1 cellular context compared by ENCODE assay signal in the genomic region with DNA sequence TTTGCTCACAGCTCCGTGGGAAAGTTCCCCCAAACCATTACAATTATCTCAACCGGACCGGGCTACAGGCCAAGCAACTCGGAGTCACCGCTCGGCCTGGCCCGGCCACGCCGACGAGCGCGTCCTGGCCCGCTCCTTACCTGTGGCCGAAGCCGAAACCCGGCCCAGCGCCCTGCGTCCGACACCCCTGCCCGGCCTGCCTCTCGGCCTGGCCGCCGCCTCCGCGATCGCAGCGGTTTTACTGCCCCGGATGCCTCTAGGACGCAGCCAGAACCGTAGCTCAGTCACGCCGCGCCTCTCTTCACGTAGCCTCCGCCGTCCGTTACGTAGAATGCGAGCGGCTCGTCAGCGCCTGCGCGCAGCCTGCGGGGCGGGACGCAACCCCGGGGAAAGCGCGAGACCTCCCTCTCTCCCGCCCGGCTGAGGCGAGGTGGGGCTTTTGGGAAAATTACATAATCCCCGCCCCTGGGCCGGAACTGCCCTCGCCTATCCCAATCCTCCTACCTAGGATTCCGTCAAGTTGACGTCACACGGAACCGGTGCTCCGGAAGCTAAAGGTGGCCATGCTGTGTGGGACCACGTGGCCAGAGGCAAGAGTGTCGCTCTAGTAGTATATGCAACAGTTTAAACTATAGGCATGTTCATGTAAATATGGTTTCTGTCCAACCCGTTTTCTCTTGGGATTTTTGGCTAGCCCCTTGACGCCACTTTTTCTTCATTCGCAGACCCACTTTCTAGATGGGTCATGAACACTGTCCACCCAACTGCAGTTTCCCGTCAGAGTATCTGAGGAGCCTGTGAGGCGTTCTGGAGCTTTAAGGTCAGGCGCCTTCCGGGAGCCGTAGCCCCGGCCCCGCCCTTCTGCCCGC.
TF ChIP-seq lines count a peak whose summit lies in the region.

A gene with protein sequence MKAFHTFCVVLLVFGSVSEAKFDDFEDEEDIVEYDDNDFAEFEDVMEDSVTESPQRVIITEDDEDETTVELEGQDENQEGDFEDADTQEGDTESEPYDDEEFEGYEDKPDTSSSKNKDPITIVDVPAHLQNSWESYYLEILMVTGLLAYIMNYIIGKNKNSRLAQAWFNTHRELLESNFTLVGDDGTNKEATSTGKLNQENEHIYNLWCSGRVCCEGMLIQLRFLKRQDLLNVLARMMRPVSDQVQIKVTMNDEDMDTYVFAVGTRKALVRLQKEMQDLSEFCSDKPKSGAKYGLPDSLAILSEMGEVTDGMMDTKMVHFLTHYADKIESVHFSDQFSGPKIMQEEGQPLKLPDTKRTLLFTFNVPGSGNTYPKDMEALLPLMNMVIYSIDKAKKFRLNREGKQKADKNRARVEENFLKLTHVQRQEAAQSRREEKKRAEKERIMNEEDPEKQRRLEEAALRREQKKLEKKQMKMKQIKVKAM (minus strand): TSS at position 326 of the 869 bp plus-strand sequence. CDS start 7,422 bp downstream, outside the sequence.

TF ChIP-seq in HCT116, 20 proteins besides CTCF, POLR2A, EP300 and RAD21 (continued from another document):
- TF ChIP-seq YY1 (IDR thresholded peaks at IDR 0.05; ENCODE audit: extremely low read depth, insufficient replicate concordance, low read depth, low read length) (peak; percentile 96), CBX3 (IDR thresholded peaks at IDR 0.05; ENCODE audit: low read depth) (peak; percentile 95), CEBPB (IDR thresholded peaks at IDR 0.05; ENCODE audit: low read depth) (peak; percentile 88; the same call in 1 of the 2 replicates), ZFX (IDR thresholded peaks at IDR 0.05) (peak; percentile 95), FOSL1 (IDR thresholded peaks at IDR 0.05; ENCODE audit: low read depth) (no peak), POLR2AphosphoS5 (IDR thresholded peaks at IDR 0.05; ENCODE audit: low read depth, low read length) (peak; percentile 77), JUND (IDR thresholded peaks at IDR 0.05) (no peak), SP1 (IDR thresholded peaks at IDR 0.05; ENCODE audit: low read depth) (peak; percentile 94), EZH2 (IDR thresholded peaks at IDR 0.05) (no peak), EZH2phosphoT487 (IDR thresholded peaks at IDR 0.05; ENCODE audit: borderline replicate concordance) (no peak), TCF7L2 (IDR thresholded peaks at IDR 0.05; ENCODE audit: borderline replicate concordance, extremely low read depth, insufficient read depth, insufficient read length) (peak; percentile 73)
- TF ChIP-seq, protein P1, sequence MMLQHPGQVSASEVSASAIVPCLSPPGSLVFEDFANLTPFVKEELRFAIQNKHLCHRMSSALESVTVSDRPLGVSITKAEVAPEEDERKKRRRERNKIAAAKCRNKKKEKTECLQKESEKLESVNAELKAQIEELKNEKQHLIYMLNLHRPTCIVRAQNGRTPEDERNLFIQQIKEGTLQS (IDR thresholded peaks at IDR 0.05) = no peak
- TF ChIP-seq, protein P2, sequence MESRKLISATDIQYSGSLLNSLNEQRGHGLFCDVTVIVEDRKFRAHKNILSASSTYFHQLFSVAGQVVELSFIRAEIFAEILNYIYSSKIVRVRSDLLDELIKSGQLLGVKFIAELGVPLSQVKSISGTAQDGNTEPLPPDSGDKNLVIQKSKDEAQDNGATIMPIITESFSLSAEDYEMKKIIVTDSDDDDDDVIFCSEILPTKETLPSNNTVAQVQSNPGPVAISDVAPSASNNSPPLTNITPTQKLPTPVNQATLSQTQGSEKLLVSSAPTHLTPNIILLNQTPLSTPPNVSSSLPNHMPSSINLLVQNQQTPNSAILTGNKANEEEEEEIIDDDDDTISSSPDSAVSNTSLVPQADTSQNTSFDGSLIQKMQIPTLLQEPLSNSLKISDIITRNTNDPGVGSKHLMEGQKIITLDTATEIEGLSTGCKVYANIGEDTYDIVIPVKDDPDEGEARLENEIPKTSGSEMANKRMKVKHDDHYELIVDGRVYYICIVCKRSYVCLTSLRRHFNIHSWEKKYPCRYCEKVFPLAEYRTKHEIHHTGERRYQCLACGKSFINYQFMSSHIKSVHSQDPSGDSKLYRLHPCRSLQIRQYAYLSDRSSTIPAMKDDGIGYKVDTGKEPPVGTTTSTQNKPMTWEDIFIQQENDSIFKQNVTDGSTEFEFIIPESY (IDR thresholded peaks at IDR 0.05; ENCODE audit: extremely low read depth, insufficient replicate concordance, low read length) = peak; percentile 87
- TF ChIP-seq, protein P3, sequence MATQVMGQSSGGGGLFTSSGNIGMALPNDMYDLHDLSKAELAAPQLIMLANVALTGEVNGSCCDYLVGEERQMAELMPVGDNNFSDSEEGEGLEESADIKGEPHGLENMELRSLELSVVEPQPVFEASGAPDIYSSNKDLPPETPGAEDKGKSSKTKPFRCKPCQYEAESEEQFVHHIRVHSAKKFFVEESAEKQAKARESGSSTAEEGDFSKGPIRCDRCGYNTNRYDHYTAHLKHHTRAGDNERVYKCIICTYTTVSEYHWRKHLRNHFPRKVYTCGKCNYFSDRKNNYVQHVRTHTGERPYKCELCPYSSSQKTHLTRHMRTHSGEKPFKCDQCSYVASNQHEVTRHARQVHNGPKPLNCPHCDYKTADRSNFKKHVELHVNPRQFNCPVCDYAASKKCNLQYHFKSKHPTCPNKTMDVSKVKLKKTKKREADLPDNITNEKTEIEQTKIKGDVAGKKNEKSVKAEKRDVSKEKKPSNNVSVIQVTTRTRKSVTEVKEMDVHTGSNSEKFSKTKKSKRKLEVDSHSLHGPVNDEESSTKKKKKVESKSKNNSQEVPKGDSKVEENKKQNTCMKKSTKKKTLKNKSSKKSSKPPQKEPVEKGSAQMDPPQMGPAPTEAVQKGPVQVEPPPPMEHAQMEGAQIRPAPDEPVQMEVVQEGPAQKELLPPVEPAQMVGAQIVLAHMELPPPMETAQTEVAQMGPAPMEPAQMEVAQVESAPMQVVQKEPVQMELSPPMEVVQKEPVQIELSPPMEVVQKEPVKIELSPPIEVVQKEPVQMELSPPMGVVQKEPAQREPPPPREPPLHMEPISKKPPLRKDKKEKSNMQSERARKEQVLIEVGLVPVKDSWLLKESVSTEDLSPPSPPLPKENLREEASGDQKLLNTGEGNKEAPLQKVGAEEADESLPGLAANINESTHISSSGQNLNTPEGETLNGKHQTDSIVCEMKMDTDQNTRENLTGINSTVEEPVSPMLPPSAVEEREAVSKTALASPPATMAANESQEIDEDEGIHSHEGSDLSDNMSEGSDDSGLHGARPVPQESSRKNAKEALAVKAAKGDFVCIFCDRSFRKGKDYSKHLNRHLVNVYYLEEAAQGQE (IDR thresholded peaks at IDR 0.05; ENCODE audit: low read depth) = no peak
- TF ChIP-seq, protein P4, sequence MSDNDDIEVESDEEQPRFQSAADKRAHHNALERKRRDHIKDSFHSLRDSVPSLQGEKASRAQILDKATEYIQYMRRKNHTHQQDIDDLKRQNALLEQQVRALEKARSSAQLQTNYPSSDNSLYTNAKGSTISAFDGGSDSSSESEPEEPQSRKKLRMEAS (IDR thresholded peaks at IDR 0.05) = peak; percentile 100
